10 cellular contexts compared by ENCODE assay signal in the genomic region with DNA sequence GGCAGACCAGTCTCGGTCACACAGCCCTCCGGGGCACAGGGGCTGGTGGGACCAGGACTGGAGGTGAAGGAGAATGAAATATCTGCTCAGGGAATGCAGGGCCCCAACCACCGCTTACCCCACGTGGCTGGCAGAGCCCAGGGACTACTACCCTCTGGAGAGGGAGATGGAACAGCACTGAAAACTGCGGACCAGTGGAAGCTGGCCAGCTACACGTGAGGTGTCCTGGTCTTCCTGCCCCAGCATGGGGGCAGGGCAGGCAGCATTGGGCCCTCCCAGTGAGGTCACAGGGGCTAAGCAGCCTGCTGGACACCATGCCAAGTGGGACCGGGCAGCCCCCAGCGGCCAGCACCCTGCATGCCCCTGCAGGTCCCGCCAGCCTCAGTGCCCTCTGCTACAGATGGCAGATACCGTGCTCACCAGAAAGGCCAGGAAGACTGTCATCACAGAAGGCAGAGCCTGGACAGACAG.
DNase-seq lines count a peak whose midpoint lies in the region; ATAC-seq and TF ChIP-seq lines count a peak whose summit lies in the region.
"Had no signal": no experiment of that assay in that cellular context is flagged by ENCODE, and none has a peak within 500 bp of the region (broad histone marks: within the 10 kb centered on the region; RNA-seq: fewer than 3 reads in every experiment).

No MANE protein-coding gene starts in this region.

- ATAC-seq in left lobe of liver (peak; percentile 18), HG03025 (IDR thresholded peaks at IDR 0.05; ENCODE audit: low FRiP score, unreplicated experiment) (no peak), HG02852 (IDR thresholded peaks at IDR 0.05; ENCODE audit: unreplicated experiment) (no peak), GM21825 (IDR thresholded peaks at IDR 0.05; ENCODE audit: unreplicated experiment) (no peak)

- no peaks in the 10 kb centered on the region for H3K36me3 ChIP-seq in CD8-positive, alpha-beta memory T cell (ENCODE audit: insufficient read depth, low read length)

- no peaks in the 10 kb centered on the region for H3K9me3 ChIP-seq in CD8-positive, alpha-beta memory T cell (ENCODE audit: low read length)

- peaks cover 53% of the 10 kb centered on the region for H3K4me1 ChIP-seq in CD8-positive, alpha-beta memory T cell (ENCODE audit: insufficient read depth, low read length)

- POLR2A ChIA-PET in CD8-positive, alpha-beta memory T cell (lab: Charles Lee) = no interaction called here

- H3K27ac Mint-ChIP-seq in CD8-positive, alpha-beta memory T cell = peak overlapping the region in 7 of 8 donors; percentile 6 to 93 (median 45)
- H3K27ac Mint-ChIP-seq in brain = peak overlapping the region in 4 of 5 experiments; percentile 29 to 93 (median 76)

- DNase-seq in CD8-positive, alpha-beta memory T cell = no peak
- DNase-seq in left lobe of liver (ENCODE audit: low spot score) (no peak), putamen (ENCODE audit: low spot score) (no peak)
- DNase-seq: naive B cell, PC-3 had no signal

- H3K27me3 ChIP-seq in CD8-positive, alpha-beta memory T cell (ENCODE audit: insufficient read depth, low read length, poor library complexity, severe bottlenecking) = no peaks in the 10 kb centered on the region

- CTCF ChIA-PET in CD8-positive, alpha-beta memory T cell (lab: Charles Lee) = no interaction called here

- no peaks in the 10 kb centered on the region for H3K27me3 Mint-ChIP-seq in CD8-positive, alpha-beta memory T cell
- H3K27me3 Mint-ChIP-seq in brain = no peaks in the 10 kb centered on the region

- TF ChIP-seq CTCF in brain (conservative IDR thresholded peaks at IDR 0.05) = no peak

- H3K27ac ChIP-seq in CD8-positive, alpha-beta memory T cell (ENCODE audit: low read depth, low read length) = no peak overlapping the region
- peak overlapping the region in 13 of 21 experiments; percentile 3 to 75 (median 41) for H3K27ac ChIP-seq in skin epidermis

- peaks cover 58 to 90% (median 80%) of the 10 kb centered on the region in 3 donors for H3K4me1 Mint-ChIP-seq in CD8-positive, alpha-beta memory T cell
- peaks cover 89% of the 10 kb centered on the region for H3K4me1 Mint-ChIP-seq in brain

- peaks cover 0 to 4% (median 4%) of the 10 kb centered on the region in 3 donors for H3K36me3 Mint-ChIP-seq in CD8-positive, alpha-beta memory T cell
- no peaks in the 10 kb centered on the region for H3K36me3 Mint-ChIP-seq in brain

- H3K4me3 Mint-ChIP-seq in CD8-positive, alpha-beta memory T cell = no peak overlapping the region
- H3K4me3 Mint-ChIP-seq in brain = no peak overlapping the region

- H3K9me3 Mint-ChIP-seq in CD8-positive, alpha-beta memory T cell = no peaks in the 10 kb centered on the region
- no peaks in the 10 kb centered on the region for H3K9me3 Mint-ChIP-seq in brain
- H3K9me3 Mint-ChIP-seq: naive B cell had no signal

- no peak overlapping the region for H3K4me3 ChIP-seq in CD8-positive, alpha-beta memory T cell (ENCODE audit: low read length)
- H3K4me3 ChIP-seq in skin epidermis = no peak overlapping the region
